Comparison of ENCODE assay signal across 14 cellular contexts in genomic region chr1:110292327-110292741, GRCh38. TPM values are rescaled to one million over a fixed set of nuclear protein-coding genes. Genes with fewer than 3 reads are reported as not detected.
DNase-seq lines count a peak whose midpoint lies in the region; ATAC-seq and TF ChIP-seq lines count a peak whose summit lies in the region.
"Had no signal": no experiment of that assay in that cellular context is flagged by ENCODE, and none has a peak within 500 bp of the region (broad histone marks: within the 10 kb centered on the region; RNA-seq: fewer than 3 reads in every experiment).

No MANE protein-coding gene starts in this region.

- H2BK120ac ChIP-seq in mesenchymal stem cell (ENCODE audit: low read depth, low read length), result no peak overlapping the region

- H2AK5ac ChIP-seq in mesenchymal stem cell (ENCODE audit: low read length, severe bottlenecking), result no peak overlapping the region

- H3K14ac ChIP-seq in mesenchymal stem cell (ENCODE audit: low read length in 2 of 2), result no peak overlapping the region

- no peak overlapping the region for H2BK5ac ChIP-seq in mesenchymal stem cell (ENCODE audit: low read depth, low read length, poor library complexity, severe bottlenecking)

- TF ChIP-seq POLR2A in thyroid gland (IDR thresholded peaks at IDR 0.05), result no peak

- peak; percentile 48 for DNase-seq in BJ (ENCODE audit: low read depth)
- DNase-seq in LNCaP clone FGC (ENCODE audit: low read depth), result peak; percentile 65
- DNase-seq in amniotic epithelial cell (ENCODE audit: low read depth), result peak; percentile 44
- DNase-seq in mesenchymal stem cell, result peak; percentile 18
- no peak for DNase-seq in thyroid gland
- no peak for DNase-seq in aorta
- DNase-seq: activated T-cell treated with anti-CD3 and anti-CD28 coated beads, Interleukin-2, amount 50 U/mL, for 1 hour; CD8-positive, alpha-beta memory T cell; gastrocnemius medialis; KG1; NCI-H524 treated with DMSO at 0.1 percent for 48 hours; trophoblast cell had no signal

- H3K4me2 ChIP-seq in mesenchymal stem cell (ENCODE audit: low read length, poor library complexity, severe bottlenecking), result no peak overlapping the region

- TF ChIP-seq CTCF in BJ (IDR thresholded peaks at IDR 0.05; ENCODE audit: insufficient read depth, low read depth, low read length), result no peak
- TF ChIP-seq CTCF in LNCaP clone FGC (IDR thresholded peaks at IDR 0.05; ENCODE audit: control insufficient read depth, extremely low read depth, insufficient read depth), result no peak
- no peak for TF ChIP-seq CTCF in thyroid gland (IDR thresholded peaks at IDR 0.05)

- H3K4me3 ChIP-seq in BJ (ENCODE audit: low read depth, low read length) (no peak overlapping the region), LNCaP clone FGC (ENCODE audit: low read depth, low read length) (no peak overlapping the region), mesenchymal stem cell (ENCODE audit: insufficient read depth in 1 of 2, low read depth in 1 of 2, low read length in 2 of 2) (no peak overlapping the region), thyroid gland (replicated peaks in 1 of 3) (no peak overlapping the region), aorta (ENCODE audit: low read length in 2 of 2) (no peak overlapping the region)
- H3K4me3 ChIP-seq: gastrocnemius medialis had no signal

- POLR2A ChIA-PET in BJ (lab: Charles Lee), result no interaction called here

- H3K4me1 ChIP-seq in mesenchymal stem cell (ENCODE audit: control insufficient read depth, insufficient read depth, low read depth, low read length), result no peaks in the 10 kb centered on the region
- no peaks in the 10 kb centered on the region for H3K4me1 ChIP-seq in thyroid gland
- H3K4me1 ChIP-seq in aorta (ENCODE audit: control insufficient read depth in 1 of 2, insufficient read depth in 2 of 2, low read length in 2 of 2), result no peaks in the 10 kb centered on the region
- H3K4me1 ChIP-seq: gastrocnemius medialis had no signal

- H3K27me3 ChIP-seq in BJ (ENCODE audit: control insufficient read depth, insufficient read depth, low read length), result no peaks in the 10 kb centered on the region
- H3K27me3 ChIP-seq in mesenchymal stem cell (ENCODE audit: control insufficient read depth in 1 of 2, insufficient read depth in 1 of 2, low read length in 2 of 2), result peaks cover 0 to 19% of the 10 kb centered on the region in 2 experiments
- no peaks in the 10 kb centered on the region for H3K27me3 ChIP-seq in thyroid gland
- no peaks in the 10 kb centered on the region for H3K27me3 ChIP-seq in aorta (ENCODE audit: control insufficient read depth in 1 of 2, insufficient read depth in 2 of 2, low read length in 1 of 2)
- H3K27me3 ChIP-seq: gastrocnemius medialis had no signal

- no peak overlapping the region for H2BK15ac ChIP-seq in mesenchymal stem cell (ENCODE audit: low read depth, poor library complexity, severe bottlenecking)

- H3K36me3 ChIP-seq in BJ (ENCODE audit: control insufficient read depth, insufficient read depth, low read length) (no peaks in the 10 kb centered on the region), mesenchymal stem cell (ENCODE audit: control insufficient read depth in 1 of 2, insufficient read depth in 2 of 2, low read depth in 1 of 2, low read length in 2 of 2) (no peaks in the 10 kb centered on the region), thyroid gland (no peaks in the 10 kb centered on the region), aorta (ENCODE audit: control insufficient read depth in 1 of 2, insufficient read depth in 2 of 2, low read length in 1 of 2) (no peaks in the 10 kb centered on the region)
- H3K36me3 ChIP-seq: gastrocnemius medialis had no signal

- no peak overlapping the region for H3K18ac ChIP-seq in mesenchymal stem cell (ENCODE audit: low read depth in 1 of 2, low read length in 2 of 2)

- intact Hi-C loops in thyroid gland (cut with DNase I), result no loop called here
- intact Hi-C loops in aorta (cut with DNase I), result no loop called here

- no peak overlapping the region for H3K27ac ChIP-seq in mesenchymal stem cell (ENCODE audit: low read length, poor library complexity, severe bottlenecking)
- no peak overlapping the region for H3K27ac ChIP-seq in thyroid gland
- H3K27ac ChIP-seq in aorta (ENCODE audit: low read depth in 1 of 2, low read length in 2 of 2), result no peak overlapping the region
- H3K27ac ChIP-seq: gastrocnemius medialis had no signal

- CTCF ChIA-PET in BJ (lab: Yijun Ruan, JAX), result interaction anchor here (0.7 to 1.9 kb wide), 7 partner anchors 8 to 168 kb away, joined by 3 to 10 read pairs (median 3); no protein-coding TSS in a partner anchor

- no peak overlapping the region for H4K91ac ChIP-seq in mesenchymal stem cell (ENCODE audit: low read length)

- H4K8ac ChIP-seq in mesenchymal stem cell (ENCODE audit: low read length), result no peak overlapping the region

- WGBS in mesenchymal stem cell, result 87% methylated on average over 5 of the region's 5 CpGs
- WGBS in thyroid gland, 2 donors, result 65 to 69% methylated on average over 5 of the region's 5 CpGs
- 54 to 58% methylated on average over 5 of the region's 5 CpGs for WGBS in aorta, 2 donors

- no peak overlapping the region for H2AFZ ChIP-seq in mesenchymal stem cell (ENCODE audit: low read depth, low read length)

- peak overlapping the region in 1 of 2 experiments; percentile 52 for H3K23ac ChIP-seq in mesenchymal stem cell (ENCODE audit: low read length in 2 of 2)

- no peak overlapping the region for H2BK12ac ChIP-seq in mesenchymal stem cell (ENCODE audit: low read length in 2 of 2)

- H3K79me1 ChIP-seq in mesenchymal stem cell (replicated peaks; ENCODE audit: low read length, poor library complexity, severe bottlenecking), result no peaks in the 10 kb centered on the region

- H3K9me3 ChIP-seq in mesenchymal stem cell (ENCODE audit: control insufficient read depth, low read length) (no peaks in the 10 kb centered on the region), thyroid gland (no peaks in the 10 kb centered on the region), aorta (ENCODE audit: control insufficient read depth, low read length) (peaks cover 1% of the 10 kb centered on the region)
- H3K9me3 ChIP-seq: gastrocnemius medialis had no signal

- peak overlapping the region; percentile 20 for H3K9ac ChIP-seq in mesenchymal stem cell (ENCODE audit: low read length)

- H3K4ac ChIP-seq in mesenchymal stem cell (ENCODE audit: low read depth in 1 of 2, low read length in 2 of 2), result no peak overlapping the region

- no peak for ATAC-seq in GM19463 (IDR thresholded peaks at IDR 0.05; ENCODE audit: unreplicated experiment)
- no peak for ATAC-seq in aorta (ENCODE audit: low FRiP score)
- ATAC-seq in GM18867 (IDR thresholded peaks at IDR 0.05; ENCODE audit: unreplicated experiment), result no peak

RNA-seq across cellular contexts. Expression of gene RBM15, which starts 46.8 kb away (rescaled TPM):
- 9.7 and 10.2 TPM in 2 replicates for polyA plus RNA-seq in BJ (2011; rRNA removed)
- polyA minus RNA-seq in BJ (2011; rRNA and poly(A)+ RNA removed), result 37.2 and 56.9 TPM in 2 replicates
- polyA plus RNA-seq in mesenchymal stem cell (2013, experiment 1 of 2), result 5.2 TPM
- polyA plus RNA-seq in mesenchymal stem cell (2013, experiment 2 of 2), result 4.8 TPM
- total RNA-seq in thyroid gland, result 10 to 100 TPM; 38.4 to 59.8 (median 40.7) TPM
- 10 to 100 TPM; 18.7 to 22.5 TPM for total RNA-seq in aorta
- polyA plus RNA-seq in aorta, result 1 to 10 TPM in 1 of 2 donors, under 1 TPM in 1; 0.38 to 2.8 TPM

Comparison
In these comparisons a context has a peak if more than half of its experiments do, and no peak if none do; other contexts are left out.
1. DNase-seq: peak in BJ (single experiment), LNCaP clone FGC (single experiment), amniotic epithelial cell (single experiment) and mesenchymal stem cell (single experiment); none in thyroid gland (0 of 2) and aorta (0 of 2).